17 cellular contexts compared by ENCODE assay signal in the genomic region with DNA sequence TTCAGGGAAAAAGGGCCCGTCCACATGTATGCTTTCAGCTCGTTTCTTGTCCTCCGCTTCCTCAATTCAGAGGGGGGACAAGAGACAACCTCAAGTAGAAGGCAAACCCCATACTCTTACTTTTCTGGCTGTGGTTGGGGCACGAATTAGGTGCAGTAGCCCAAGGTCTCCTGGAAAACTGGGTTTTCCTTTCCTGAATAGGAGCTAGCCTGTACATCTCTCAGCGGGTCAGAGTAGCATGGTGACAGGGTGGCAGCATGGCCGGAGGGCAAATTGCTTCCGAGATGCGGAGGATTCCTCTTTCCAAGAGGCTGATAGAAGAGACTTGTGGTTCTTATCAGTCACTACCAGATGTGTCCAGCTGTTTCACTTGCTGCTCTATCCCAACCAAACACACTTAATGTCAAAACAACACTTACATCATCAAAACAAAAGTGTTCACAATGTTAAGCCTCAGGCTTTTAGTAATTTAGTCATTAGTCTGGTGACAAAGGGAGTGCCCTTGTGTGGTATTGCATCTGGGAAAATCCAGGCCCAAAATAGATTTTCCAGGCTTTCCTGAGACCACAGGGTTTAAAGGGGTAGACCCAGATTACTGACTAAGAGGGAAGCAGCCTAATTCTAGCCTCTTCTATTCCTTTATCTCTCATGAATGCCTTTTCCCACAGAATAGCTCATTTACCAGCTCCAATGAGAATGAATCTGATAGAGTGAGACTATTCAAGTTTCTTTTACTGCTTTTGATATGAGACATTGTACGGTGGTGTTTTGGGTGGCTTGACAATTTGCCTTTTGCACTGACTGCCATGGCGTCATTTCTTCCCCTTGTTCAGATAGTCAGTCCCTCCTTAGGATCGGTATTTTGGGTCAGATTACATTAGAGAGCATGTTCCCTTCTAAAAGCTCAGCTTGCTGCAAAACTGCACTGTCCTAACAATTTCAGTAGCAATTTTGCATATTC.
A peak's percentile ranks its signal among the peaks of the same experiment; 100 is the strongest.
DNase-seq lines count a peak whose midpoint lies in the region; ATAC-seq and TF ChIP-seq lines count a peak whose summit lies in the region.
"Had no signal": no experiment of that assay in that cellular context is flagged by ENCODE, and none has a peak within 500 bp of the region (broad histone marks: within the 10 kb centered on the region; RNA-seq: fewer than 3 reads in every experiment).

No MANE protein-coding gene starts in this region.

- H3K4me1 ChIP-seq in Peyer's patch, result peaks cover 0 to 1% (median 0%) of the 10 kb centered on the region in 4 donors

- no peak for ATAC-seq in WTC11
- ATAC-seq in GM18505 (IDR thresholded peaks at IDR 0.05; ENCODE audit: unreplicated experiment), result no peak
- ATAC-seq: esophagus mucosa, HCT116 had no signal

- POLR2A ChIA-PET in WTC11 (lab: Charles Lee), result interaction anchor here (1.1 kb wide), 1 partner anchor 70 kb away, joined by 3 read pairs; no protein-coding TSS in a partner anchor

- H3K27me3 Mint-ChIP-seq in WTC11 (ENCODE audit: low read depth), result no peaks in the 10 kb centered on the region
- no peaks in the 10 kb centered on the region for H3K27me3 Mint-ChIP-seq in osteocyte (ENCODE audit: unreplicated experiment)

- TF ChIP-seq POLR2A in Peyer's patch (IDR thresholded peaks at IDR 0.05), result no peak
- no peak for TF ChIP-seq POLR2A in GM18505 (IDR thresholded peaks at IDR 0.05; ENCODE audit: borderline replicate concordance, extremely low read depth, insufficient read depth, insufficient read length)

- H3K27ac Mint-ChIP-seq in WTC11 (peak overlapping the region; percentile 57; the same call in 1 of the 2 replicates), osteocyte (ENCODE audit: unreplicated experiment) (peak overlapping the region; percentile 43)
- H3K27ac Mint-ChIP-seq: activated naive CD8-positive, alpha-beta T cell treated with anti-CD3 and anti-CD28 coated beads, Interleukin-2, amount 10 ng/mL, durations not matched to agents 7 days and 5 days; CD14-positive monocyte; mesothelial cell of epicardium had no signal

- H3K27ac ChIP-seq in Peyer's patch, result peak overlapping the region in 2 of 4 donors; percentile 3 to 4

- CTCF ChIA-PET in WTC11 (lab: Charles Lee), result no interaction called here

- H3K4me1 Mint-ChIP-seq in WTC11 (peaks cover 18% of the 10 kb centered on the region), osteocyte (ENCODE audit: unreplicated experiment) (peaks cover 51% of the 10 kb centered on the region)
- H3K4me1 Mint-ChIP-seq: activated naive CD8-positive, alpha-beta T cell treated with anti-CD3 and anti-CD28 coated beads, Interleukin-2, amount 10 ng/mL, durations not matched to agents 7 days and 5 days; CD14-positive monocyte had no signal

- TF ChIP-seq CTCF in WTC11 (IDR thresholded peaks at IDR 0.05), result no peak
- TF ChIP-seq CTCF in osteocyte (IDR thresholded peaks at IDR 0.05), result no peak
- no peak for TF ChIP-seq CTCF in Peyer's patch (IDR thresholded peaks at IDR 0.05)

- DNase-seq in Daoy (ENCODE audit: low read depth) (peak; percentile 69), WTC11 (ENCODE audit: low spot score) (no peak), foreskin melanocyte (peak; percentile 88), osteocyte (ENCODE audit: extremely low spot score, unreplicated experiment) (no peak), Peyer's patch (no peak), NAMALWA (ENCODE audit: low spot score) (no peak)
- no peak for DNase-seq in stimulated activated naive CD4-positive, alpha-beta T cell (lab: John Stamatoyannopoulos, UW)
- DNase-seq: activated CD8-positive, alpha-beta memory T cell treated with anti-CD3 and anti-CD28 coated beads for 24 hours; activated naive CD8-positive, alpha-beta T cell treated with anti-CD3 and anti-CD28 coated beads, Interleukin-2, amount 10 ng/mL, durations not matched to agents 7 days and 5 days; NCI-H774; spleen; stimulated activated CD8-positive, alpha-beta memory T cell treated with anti-CD3 and anti-CD28 coated beads, Interleukin-4, amount 100 ng/mL, for 48 hours had no signal

- no peak overlapping the region for H3K4me3 ChIP-seq in Peyer's patch
- H3K4me3 ChIP-seq: spleen had no signal

- H3K36me3 ChIP-seq in Peyer's patch, result no peaks in the 10 kb centered on the region
- H3K36me3 ChIP-seq: spleen had no signal

- H3K36me3 Mint-ChIP-seq in WTC11 (no peaks in the 10 kb centered on the region), osteocyte (ENCODE audit: unreplicated experiment) (peaks cover 9% of the 10 kb centered on the region)
- H3K36me3 Mint-ChIP-seq: activated naive CD8-positive, alpha-beta T cell treated with anti-CD3 and anti-CD28 coated beads, Interleukin-2, amount 10 ng/mL, durations not matched to agents 7 days and 5 days; CD14-positive monocyte had no signal

- no peaks in the 10 kb centered on the region for H3K9me3 ChIP-seq in Peyer's patch
- H3K9me3 ChIP-seq: spleen had no signal

- H3K4me3 Mint-ChIP-seq in WTC11 (no peak overlapping the region), osteocyte (ENCODE audit: unreplicated experiment) (no peak overlapping the region)
- H3K4me3 Mint-ChIP-seq: activated naive CD8-positive, alpha-beta T cell treated with anti-CD3 and anti-CD28 coated beads, Interleukin-2, amount 10 ng/mL, durations not matched to agents 7 days and 5 days; CD14-positive monocyte; mesothelial cell of epicardium had no signal

- H3K27me3 ChIP-seq in Peyer's patch, result no peaks in the 10 kb centered on the region

- H3K9me3 Mint-ChIP-seq in WTC11 (no peaks in the 10 kb centered on the region), osteocyte (ENCODE audit: unreplicated experiment) (peaks cover 7% of the 10 kb centered on the region)
- H3K9me3 Mint-ChIP-seq: activated naive CD8-positive, alpha-beta T cell treated with anti-CD3 and anti-CD28 coated beads, Interleukin-2, amount 10 ng/mL, durations not matched to agents 7 days and 5 days had no signal

TF ChIP-seq in WTC11, 78 proteins besides CTCF, POLR2A, EP300 and RAD21 (continues in another document):
- TF ChIP-seq ZNF396 (CRISPR knock-in tag; IDR thresholded peaks at IDR 0.05; ENCODE audit: borderline replicate concordance), result no peak
- no peak for TF ChIP-seq NFE2L1 (CRISPR knock-in tag; IDR thresholded peaks at IDR 0.05)
- no peak for TF ChIP-seq KAT7 (CRISPR knock-in tag; IDR thresholded peaks at IDR 0.05; ENCODE audit: borderline replicate concordance)
- no peak for TF ChIP-seq NR2C2 (CRISPR knock-in tag; IDR thresholded peaks at IDR 0.05)
- TF ChIP-seq SOX15 (CRISPR knock-in tag; IDR thresholded peaks at IDR 0.05), result no peak
- TF ChIP-seq OVOL2 (CRISPR knock-in tag; IDR thresholded peaks at IDR 0.05; ENCODE audit: borderline replicate concordance), result no peak
- TF ChIP-seq RELA (CRISPR knock-in tag; IDR thresholded peaks at IDR 0.05; ENCODE audit: borderline replicate concordance), result no peak
- no peak for TF ChIP-seq AR (CRISPR knock-in tag; IDR thresholded peaks at IDR 0.05)
- TF ChIP-seq, protein P1, sequence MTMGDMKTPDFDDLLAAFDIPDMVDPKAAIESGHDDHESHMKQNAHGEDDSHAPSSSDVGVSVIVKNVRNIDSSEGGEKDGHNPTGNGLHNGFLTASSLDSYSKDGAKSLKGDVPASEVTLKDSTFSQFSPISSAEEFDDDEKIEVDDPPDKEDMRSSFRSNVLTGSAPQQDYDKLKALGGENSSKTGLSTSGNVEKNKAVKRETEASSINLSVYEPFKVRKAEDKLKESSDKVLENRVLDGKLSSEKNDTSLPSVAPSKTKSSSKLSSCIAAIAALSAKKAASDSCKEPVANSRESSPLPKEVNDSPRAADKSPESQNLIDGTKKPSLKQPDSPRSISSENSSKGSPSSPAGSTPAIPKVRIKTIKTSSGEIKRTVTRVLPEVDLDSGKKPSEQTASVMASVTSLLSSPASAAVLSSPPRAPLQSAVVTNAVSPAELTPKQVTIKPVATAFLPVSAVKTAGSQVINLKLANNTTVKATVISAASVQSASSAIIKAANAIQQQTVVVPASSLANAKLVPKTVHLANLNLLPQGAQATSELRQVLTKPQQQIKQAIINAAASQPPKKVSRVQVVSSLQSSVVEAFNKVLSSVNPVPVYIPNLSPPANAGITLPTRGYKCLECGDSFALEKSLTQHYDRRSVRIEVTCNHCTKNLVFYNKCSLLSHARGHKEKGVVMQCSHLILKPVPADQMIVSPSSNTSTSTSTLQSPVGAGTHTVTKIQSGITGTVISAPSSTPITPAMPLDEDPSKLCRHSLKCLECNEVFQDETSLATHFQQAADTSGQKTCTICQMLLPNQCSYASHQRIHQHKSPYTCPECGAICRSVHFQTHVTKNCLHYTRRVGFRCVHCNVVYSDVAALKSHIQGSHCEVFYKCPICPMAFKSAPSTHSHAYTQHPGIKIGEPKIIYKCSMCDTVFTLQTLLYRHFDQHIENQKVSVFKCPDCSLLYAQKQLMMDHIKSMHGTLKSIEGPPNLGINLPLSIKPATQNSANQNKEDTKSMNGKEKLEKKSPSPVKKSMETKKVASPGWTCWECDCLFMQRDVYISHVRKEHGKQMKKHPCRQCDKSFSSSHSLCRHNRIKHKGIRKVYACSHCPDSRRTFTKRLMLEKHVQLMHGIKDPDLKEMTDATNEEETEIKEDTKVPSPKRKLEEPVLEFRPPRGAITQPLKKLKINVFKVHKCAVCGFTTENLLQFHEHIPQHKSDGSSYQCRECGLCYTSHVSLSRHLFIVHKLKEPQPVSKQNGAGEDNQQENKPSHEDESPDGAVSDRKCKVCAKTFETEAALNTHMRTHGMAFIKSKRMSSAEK (CRISPR knock-in tag; IDR thresholded peaks at IDR 0.05; ENCODE audit: borderline replicate concordance), result no peak
- TF ChIP-seq IRF2 (CRISPR knock-in tag; IDR thresholded peaks at IDR 0.05; ENCODE audit: borderline replicate concordance, low read depth), result no peak
- no peak for TF ChIP-seq EMX1 (CRISPR knock-in tag; IDR thresholded peaks at IDR 0.05)

Comparison
In these comparisons a context has a peak if more than half of its experiments do, and no peak if none do; other contexts are left out.
1. DNase-seq: peak in Daoy (single experiment) and foreskin melanocyte (single experiment); none in WTC11 (single experiment), osteocyte (single experiment), stimulated activated naive CD4-positive, alpha-beta T cell (0 of 6), Peyer's patch (0 of 3) and NAMALWA (single experiment).